1 cellular context compared by ENCODE assay signal in the genomic region with DNA sequence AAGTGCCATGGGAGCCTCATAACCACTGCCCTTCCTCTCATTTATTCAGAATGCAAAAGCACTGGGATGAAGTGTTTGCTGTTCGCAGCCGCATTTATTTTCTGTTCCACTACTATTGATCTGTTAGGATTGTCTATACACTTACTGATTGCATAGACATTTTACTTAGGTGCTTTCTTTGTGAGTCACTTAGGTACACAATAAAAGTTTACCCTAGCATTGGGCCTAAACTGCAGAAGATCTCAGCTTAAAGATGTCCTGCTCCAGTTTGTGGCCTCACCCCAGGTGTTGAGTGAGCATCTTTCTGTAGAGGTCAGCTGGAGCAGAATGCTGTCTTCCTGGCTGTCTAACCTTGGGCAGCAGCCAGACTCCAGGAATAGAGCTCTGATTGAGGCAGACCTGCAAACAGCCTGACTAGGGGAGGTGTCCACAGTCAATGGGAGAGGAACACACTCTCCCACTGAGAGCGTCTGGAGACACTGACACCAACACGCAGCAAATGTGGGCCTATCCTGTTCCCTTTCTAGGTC.
TF ChIP-seq lines count a peak whose summit lies in the region.

No MANE protein-coding gene starts in this region.

TF ChIP-seq in HepG2, 621 proteins besides CTCF, POLR2A, EP300 and RAD21 (continued from another document):
- TF ChIP-seq, protein P1, sequence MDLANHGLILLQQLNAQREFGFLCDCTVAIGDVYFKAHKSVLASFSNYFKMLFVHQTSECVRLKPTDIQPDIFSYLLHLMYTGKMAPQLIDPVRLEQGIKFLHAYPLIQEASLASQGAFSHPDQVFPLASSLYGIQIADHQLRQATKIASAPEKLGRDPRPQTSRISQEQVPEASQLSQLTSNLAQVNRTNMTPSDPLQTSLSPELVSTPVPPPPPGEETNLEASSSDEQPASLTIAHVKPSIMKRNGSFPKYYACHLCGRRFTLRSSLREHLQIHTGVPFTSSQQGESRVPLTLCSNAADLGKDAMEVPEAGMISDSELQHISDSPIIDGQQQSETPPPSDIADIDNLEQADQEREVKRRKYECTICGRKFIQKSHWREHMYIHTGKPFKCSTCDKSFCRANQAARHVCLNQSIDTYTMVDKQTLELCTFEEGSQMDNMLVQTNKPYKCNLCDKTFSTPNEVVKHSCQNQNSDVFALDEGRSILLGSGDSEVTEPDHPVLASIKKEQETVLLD (CRISPR knock-in tag; IDR thresholded peaks at IDR 0.05; ENCODE audit: low read depth): no peak
- TF ChIP-seq PHB2 (IDR thresholded peaks at IDR 0.05; ENCODE audit: partially characterized antibody): no peak
- TF ChIP-seq EEA1 (CRISPR knock-in tag; IDR thresholded peaks at IDR 0.05; ENCODE audit: borderline replicate concordance): no peak
- no peak for TF ChIP-seq NFAT5 (CRISPR knock-in tag; IDR thresholded peaks at IDR 0.05)
- no peak for TF ChIP-seq ZNF468 (CRISPR knock-in tag; IDR thresholded peaks at IDR 0.05)
- TF ChIP-seq IKZF5 (CRISPR knock-in tag; IDR thresholded peaks at IDR 0.05): no peak; the same call in none of the 2 replicates
- TF ChIP-seq ZNF598 (CRISPR knock-in tag; IDR thresholded peaks at IDR 0.05; ENCODE audit: borderline replicate concordance): no peak
- TF ChIP-seq ZFP90 (CRISPR knock-in tag; IDR thresholded peaks at IDR 0.05; ENCODE audit: borderline replicate concordance): no peak
- TF ChIP-seq REPIN1 (CRISPR knock-in tag; IDR thresholded peaks at IDR 0.05; ENCODE audit: borderline replicate concordance, low read depth): no peak
- no peak for TF ChIP-seq ATAD3A (CRISPR knock-in tag; IDR thresholded peaks at IDR 0.05)
- TF ChIP-seq ZNF564 (CRISPR knock-in tag; IDR thresholded peaks at IDR 0.05): no peak
- peak; percentile 72; the same call in 1 of the 2 replicates for TF ChIP-seq NAIF1 (CRISPR knock-in tag; IDR thresholded peaks at IDR 0.05; ENCODE audit: borderline replicate concordance)
- peak; percentile 83 for TF ChIP-seq NCOA2 (CRISPR knock-in tag; IDR thresholded peaks at IDR 0.05)
- TF ChIP-seq, protein P2, sequence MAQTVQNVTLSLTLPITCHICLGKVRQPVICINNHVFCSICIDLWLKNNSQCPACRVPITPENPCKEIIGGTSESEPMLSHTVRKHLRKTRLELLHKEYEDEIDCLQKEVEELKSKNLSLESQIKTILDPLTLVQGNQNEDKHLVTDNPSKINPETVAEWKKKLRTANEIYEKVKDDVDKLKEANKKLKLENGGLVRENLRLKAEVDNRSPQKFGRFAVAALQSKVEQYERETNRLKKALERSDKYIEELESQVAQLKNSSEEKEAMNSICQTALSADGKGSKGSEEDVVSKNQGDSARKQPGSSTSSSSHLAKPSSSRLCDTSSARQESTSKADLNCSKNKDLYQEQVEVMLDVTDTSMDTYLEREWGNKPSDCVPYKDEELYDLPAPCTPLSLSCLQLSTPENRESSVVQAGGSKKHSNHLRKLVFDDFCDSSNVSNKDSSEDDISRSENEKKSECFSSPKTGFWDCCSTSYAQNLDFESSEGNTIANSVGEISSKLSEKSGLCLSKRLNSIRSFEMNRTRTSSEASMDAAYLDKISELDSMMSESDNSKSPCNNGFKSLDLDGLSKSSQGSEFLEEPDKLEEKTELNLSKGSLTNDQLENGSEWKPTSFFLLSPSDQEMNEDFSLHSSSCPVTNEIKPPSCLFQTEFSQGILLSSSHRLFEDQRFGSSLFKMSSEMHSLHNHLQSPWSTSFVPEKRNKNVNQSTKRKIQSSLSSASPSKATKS (CRISPR knock-in tag; IDR thresholded peaks at IDR 0.05): no peak
